In genomic region chr1:17531682-17532487, GRCh38 we compare ENCODE assay signal across 9 cellular contexts. TPM values are rescaled to one million over a fixed set of nuclear protein-coding genes. Genes with fewer than 3 reads are reported as not detected.
DNase-seq lines count a peak whose midpoint lies in the region; ATAC-seq and TF ChIP-seq lines count a peak whose summit lies in the region.
"Had no signal": no experiment of that assay in that cellular context is flagged by ENCODE, and none has a peak within 500 bp of the region (broad histone marks: within the 10 kb centered on the region; RNA-seq: fewer than 3 reads in every experiment).

No MANE protein-coding gene starts in this region.

- TF ChIP-seq CTCF in WTC11 (IDR thresholded peaks at IDR 0.05): no peak
- TF ChIP-seq CTCF in left ventricle myocardium inferior (IDR thresholded peaks at IDR 0.05; ENCODE audit: borderline replicate concordance): no peak
- TF ChIP-seq CTCF in psoas muscle (IDR thresholded peaks at IDR 0.05): no peak
- no peak for TF ChIP-seq CTCF in PC-9 (conservative IDR thresholded peaks at IDR 0.05)

- CTCF ChIA-PET in WTC11 (lab: Charles Lee): interaction anchor here (0.6 to 6.8 kb wide), 8 partner anchors 9 to 75 kb away, joined by 3 to 41 read pairs (median 3); no protein-coding TSS in a partner anchor
- CTCF ChIA-PET in PC-9 (lab: Charles Lee): no interaction called here

- 21 to 44% (median 22%) methylated on average over 8 of the region's 8 CpGs for WGBS in psoas muscle, 3 donors

- H3K27ac Mint-ChIP-seq in WTC11: peak overlapping the region; percentile 36; the same call in 1 of the 2 replicates

- H3K9me2 ChIP-seq in PC-9 (ENCODE audit: insufficient read depth): no peaks in the 10 kb centered on the region

- H3K4me3 ChIP-seq in left ventricle myocardium inferior (no peak overlapping the region), psoas muscle (no peak overlapping the region), PC-9 (no peak overlapping the region)

- no TSS peak for BruUV-seq in PC-9 (replicated peaks; lab: Mats Ljungman, UMichigan)

- no peaks in the 10 kb centered on the region for H3K36me3 ChIP-seq in left ventricle myocardium inferior
- H3K36me3 ChIP-seq in psoas muscle (ENCODE audit: insufficient read depth in 1 of 2, low read depth in 1 of 2): no peaks in the 10 kb centered on the region
- H3K36me3 ChIP-seq in PC-9 (ENCODE audit: low read depth): no peaks in the 10 kb centered on the region

- DNase-seq in DMS79 treated with DMSO at 0.1 percent for 48 hours (lab: John Stamatoyannopoulos, UW) (peak; percentile 74), WTC11 (ENCODE audit: low spot score) (no peak), left ventricle myocardium inferior (peak; percentile 80), psoas muscle (peak; percentile 73 to 87), NCI-H146 (lab: John Stamatoyannopoulos, UW) (no peak), COR-L47 (lab: John Stamatoyannopoulos, UW) (no peak), PC-9 (no peak)
- DNase-seq in activated CD4-positive, alpha-beta T cell treated with anti-CD3 and anti-CD28 coated beads, Interleukin-2, amount 50 U/mL, for 4 hours: no peak
- DNase-seq: stimulated activated CD4-positive, alpha-beta T cell treated with anti-CD3 and anti-CD28 coated beads, Interleukin-1b, Interleukin-23, amount 100 ng/mL, for 48 hours had no signal

- H3K79me2 ChIP-seq in PC-9 (ENCODE audit: low read depth): no peaks in the 10 kb centered on the region

- peaks cover 45% of the 10 kb centered on the region for H3K4me1 Mint-ChIP-seq in WTC11

- POLR2A ChIA-PET in WTC11 (lab: Charles Lee) (interaction anchor here (1.2 to 1.5 kb wide), 2 partner anchors 9 to 18 kb away, joined by 3 read pairs; no protein-coding TSS in a partner anchor), PC-9 (lab: Charles Lee; ENCODE audit: unreplicated experiment) (no interaction called here)

- H3K4me1 ChIP-seq in left ventricle myocardium inferior (peaks cover 27% of the 10 kb centered on the region), psoas muscle (peaks cover 11% of the 10 kb centered on the region), PC-9 (replicated peaks; ENCODE audit: insufficient read depth) (peaks cover 9% of the 10 kb centered on the region)

- H3K27me3 ChIP-seq in left ventricle myocardium inferior (ENCODE audit: low read depth): no peaks in the 10 kb centered on the region
- H3K27me3 ChIP-seq in psoas muscle (ENCODE audit: insufficient read depth in 3 of 3, low read length in 2 of 3): no peaks in the 10 kb centered on the region
- H3K27me3 ChIP-seq in PC-9 (ENCODE audit: insufficient read depth, low read depth): no peaks in the 10 kb centered on the region

- H3K4me3 Mint-ChIP-seq in WTC11: no peak overlapping the region

- H3K27ac ChIP-seq in left ventricle myocardium inferior (replicated peaks) (peak overlapping the region; percentile 89), psoas muscle (peak overlapping the region; percentile 73), PC-9 (no peak overlapping the region)

- ATAC-seq in WTC11 (peak; percentile 43), psoas muscle (peak; percentile 89 to 93 (median 92))

- intact Hi-C loops in left ventricle myocardium inferior (cut with micrococcal nuclease) (no loop called here), psoas muscle (cut with DNase I) (loop anchor here in 1 of 2 donors (1.0 kb wide), 1 partner anchor 42 kb away; no protein-coding TSS in a partner anchor), PC-9 (cut with micrococcal nuclease; ENCODE audit: unreplicated experiment) (no loop called here)

- no peaks in the 10 kb centered on the region for H3K9me3 Mint-ChIP-seq in WTC11

- H2AFZ ChIP-seq in PC-9: no peak overlapping the region

- H4K20me1 ChIP-seq in PC-9 (ENCODE audit: insufficient read depth): no peaks in the 10 kb centered on the region

- H3K36me3 Mint-ChIP-seq in WTC11: no peaks in the 10 kb centered on the region

- no peaks in the 10 kb centered on the region for H3K27me3 Mint-ChIP-seq in WTC11 (ENCODE audit: low read depth)

- H3K4me2 ChIP-seq in PC-9: no peak overlapping the region

- H3K9me3 ChIP-seq in left ventricle myocardium inferior (replicated peaks) (no peaks in the 10 kb centered on the region), psoas muscle (no peaks in the 10 kb centered on the region), PC-9 (ENCODE audit: insufficient read depth, low read depth) (no peaks in the 10 kb centered on the region)

- no peaks in the 10 kb centered on the region; the same call in 1 of the 2 replicates for H3F3A ChIP-seq in PC-9 (ENCODE audit: insufficient read depth, low read depth)

TF ChIP-seq in WTC11, 78 proteins besides CTCF, POLR2A, EP300 and RAD21:
- TF ChIP-seq GRHL2 (CRISPR knock-in tag; IDR thresholded peaks at IDR 0.05; ENCODE audit: insufficient replicate concordance, severe bottlenecking) (no peak), USF1 (CRISPR knock-in tag; IDR thresholded peaks at IDR 0.05) (peak; percentile 38; the same call in 1 of the 2 replicates), CREB1 (CRISPR knock-in tag; IDR thresholded peaks at IDR 0.05) (no peak)
- TF ChIP-seq, protein P1, sequence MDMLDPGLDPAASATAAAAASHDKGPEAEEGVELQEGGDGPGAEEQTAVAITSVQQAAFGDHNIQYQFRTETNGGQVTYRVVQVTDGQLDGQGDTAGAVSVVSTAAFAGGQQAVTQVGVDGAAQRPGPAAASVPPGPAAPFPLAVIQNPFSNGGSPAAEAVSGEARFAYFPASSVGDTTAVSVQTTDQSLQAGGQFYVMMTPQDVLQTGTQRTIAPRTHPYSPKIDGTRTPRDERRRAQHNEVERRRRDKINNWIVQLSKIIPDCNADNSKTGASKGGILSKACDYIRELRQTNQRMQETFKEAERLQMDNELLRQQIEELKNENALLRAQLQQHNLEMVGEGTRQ (CRISPR knock-in tag; IDR thresholded peaks at IDR 0.05): peak; percentile 50

RNA-seq across cellular contexts. Expression of gene ARHGEF10L, which starts 7.6 kb away (rescaled TPM):
- 32.4 to 34.6 TPM (median 34.4 TPM) in 3 replicates for total RNA-seq in WTC11 (2021)
- total RNA-seq in left ventricle myocardium inferior: 59.1 TPM
- 100 to 1,000 TPM in 1 of 4 donors, 10 to 100 TPM in 3; 25.6 to 108 (median 43.3) TPM for total RNA-seq in psoas muscle
- 10 to 100 TPM; 18.8 to 52.5 (median 36.1) TPM for polyA plus RNA-seq in psoas muscle
- total RNA-seq in PC-9 (2021): 21.6 and 25.4 TPM in 2 replicates

Comparison
In these comparisons a context has a peak if more than half of its experiments do, and no peak if none do; other contexts are left out.
1. DNase-seq: peak in DMS79 treated with DMSO at 0.1 percent for 48 hours (single experiment), left ventricle myocardium inferior (single experiment) and psoas muscle (2 of 2); none in WTC11 (single experiment), activated CD4-positive, alpha-beta T cell treated with anti-CD3 and anti-CD28 coated beads, Interleukin-2, amount 50 U/mL, for 4 hours (0 of 2), NCI-H146 (single experiment), COR-L47 (single experiment) and PC-9 (0 of 2).